ENCODE assay signal across 15 cellular contexts in the genomic region with DNA sequence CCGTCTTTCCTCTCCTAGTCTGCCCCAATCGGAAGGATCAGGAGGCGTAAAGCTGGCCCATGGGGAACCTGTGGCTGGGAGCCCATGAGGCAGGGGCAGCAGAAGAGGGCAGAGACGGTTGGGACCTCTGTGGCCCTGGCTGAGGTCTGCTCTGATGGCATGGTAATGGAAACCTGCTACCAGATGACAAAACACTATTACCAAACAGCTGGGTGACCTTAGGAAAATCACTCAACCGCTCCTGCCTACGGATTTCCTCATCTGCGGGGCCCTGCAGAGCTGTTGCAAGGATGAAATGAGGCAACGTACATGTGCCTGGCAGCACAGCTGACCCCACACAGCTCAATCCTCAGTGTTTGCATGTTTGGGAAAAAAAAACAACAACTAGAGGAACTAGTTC. TPM values are rescaled to one million over a fixed set of nuclear protein-coding genes. Genes with fewer than 3 reads are reported as not detected.
DNase-seq lines count a peak whose midpoint lies in the region; ATAC-seq and TF ChIP-seq lines count a peak whose summit lies in the region.
"Had no signal": no experiment of that assay in that cellular context is flagged by ENCODE, and none has a peak within 500 bp of the region (broad histone marks: within the 10 kb centered on the region; RNA-seq: fewer than 3 reads in every experiment).

No MANE protein-coding gene starts in this region.

- H3K27me3 ChIP-seq in Caco-2 (replicated peaks; ENCODE audit: control insufficient read depth, insufficient read depth, low read length) (no peaks in the 10 kb centered on the region), prostate gland (replicated peaks; ENCODE audit: insufficient read depth) (no peaks in the 10 kb centered on the region)

- POLR2A ChIA-PET in Caco-2 (lab: Charles Lee): interaction anchor here (0.7 to 1.2 kb wide), 2 partner anchors 64 to 82 kb away, joined by 3 to 5 read pairs; a partner anchor contains a TSS

- H3K4me1 ChIP-seq in Caco-2 (peaks cover 15% of the 10 kb centered on the region), prostate gland (replicated peaks) (peaks cover 7% of the 10 kb centered on the region)

- H3K27me3 Mint-ChIP-seq in Caco-2 (ENCODE audit: insufficient read depth, unreplicated experiment) (no peaks in the 10 kb centered on the region), osteocyte (ENCODE audit: unreplicated experiment) (no peaks in the 10 kb centered on the region)
- H3K27me3 Mint-ChIP-seq in dendritic cell treated with granulocyte-macrophage colony-stimulating factor and Interleukin-4, amounts not matched to agents 40 ng/mL and 50 ng/mL, for 4 days: peaks cover 2% of the 10 kb centered on the region
- H3K27me3 Mint-ChIP-seq: IgD-negative memory B cell had no signal

- H3K36me3 ChIP-seq in Caco-2 (ENCODE audit: control insufficient read depth, insufficient read depth, low read length): no peaks in the 10 kb centered on the region; the same call in none of the 2 replicates
- peaks cover 0 to 7% of the 10 kb centered on the region in 2 donors for H3K36me3 ChIP-seq in prostate gland

- H3K27ac Mint-ChIP-seq in Caco-2 (ENCODE audit: unreplicated experiment): no peak overlapping the region
- H3K27ac Mint-ChIP-seq in dendritic cell treated with granulocyte-macrophage colony-stimulating factor and Interleukin-4, amounts not matched to agents 40 ng/mL and 50 ng/mL, for 4 days: peak overlapping the region; percentile 88
- no peak overlapping the region for H3K27ac Mint-ChIP-seq in osteocyte (ENCODE audit: unreplicated experiment)
- H3K27ac Mint-ChIP-seq: IgD-negative memory B cell had no signal

- H3K4me3 ChIP-seq in Caco-2 (ENCODE audit: low read depth, low read length): no peak overlapping the region
- no peak overlapping the region for H3K4me3 ChIP-seq in prostate gland
- H3K4me3 ChIP-seq: left ventricle myocardium inferior had no signal

- peaks cover 5% of the 10 kb centered on the region for H3K4me1 Mint-ChIP-seq in Caco-2 (ENCODE audit: low read depth, unreplicated experiment)
- H3K4me1 Mint-ChIP-seq in dendritic cell treated with granulocyte-macrophage colony-stimulating factor and Interleukin-4, amounts not matched to agents 40 ng/mL and 50 ng/mL, for 4 days (ENCODE audit: low read depth): peaks cover 69% of the 10 kb centered on the region
- H3K4me1 Mint-ChIP-seq in osteocyte (ENCODE audit: unreplicated experiment): peaks cover 11% of the 10 kb centered on the region

- 81% methylated on average over 8 of the region's 8 CpGs for WGBS in prostate gland

- DNase-seq in Caco-2 (peak; percentile 31 to 53), NOMO-1 treated with dmso at 0.1 percent for 144 hours (lab: John Stamatoyannopoulos, UW; ENCODE audit: unreplicated experiment) (peak; percentile 94), osteocyte (ENCODE audit: extremely low spot score, unreplicated experiment) (peak; percentile 70), middle frontal gyrus (ENCODE audit: extremely low spot score, low spot score) (no peak), prostate gland (ENCODE audit: low spot score) (no peak)
- DNase-seq in stimulated activated CD4-positive, alpha-beta T cell treated with anti-CD3 and anti-CD28 coated beads, Interleukin-12 subunit alpha, Interleukin-12 subunit beta, amount 100 ng/mL, for 4 hours: no peak
- DNase-seq: activated naive CD4-positive, alpha-beta T cell treated with Interleukin-2 at 50 U/mL for 16 hours; cortex of kidney; left ventricle myocardium inferior; NCI-H2227 treated with DMSO at 0.1 percent for 48 hours; SHP77 had no signal

- H3K4me3 Mint-ChIP-seq in Caco-2 (ENCODE audit: unreplicated experiment) (no peak overlapping the region), osteocyte (ENCODE audit: unreplicated experiment) (no peak overlapping the region)
- H3K4me3 Mint-ChIP-seq in dendritic cell treated with granulocyte-macrophage colony-stimulating factor and Interleukin-4, amounts not matched to agents 40 ng/mL and 50 ng/mL, for 4 days: peak overlapping the region; percentile 51

- H3K36me3 Mint-ChIP-seq in Caco-2 (ENCODE audit: insufficient read depth, unreplicated experiment): peaks cover 26% of the 10 kb centered on the region
- peaks cover 55% of the 10 kb centered on the region for H3K36me3 Mint-ChIP-seq in dendritic cell treated with granulocyte-macrophage colony-stimulating factor and Interleukin-4, amounts not matched to agents 40 ng/mL and 50 ng/mL, for 4 days (ENCODE audit: low read depth)
- H3K36me3 Mint-ChIP-seq in osteocyte (ENCODE audit: unreplicated experiment): peaks cover 9% of the 10 kb centered on the region

- TF ChIP-seq POLR2A in prostate gland (IDR thresholded peaks at IDR 0.05): no peak

- TF ChIP-seq CTCF in Caco-2 (IDR thresholded peaks at IDR 0.05; ENCODE audit: insufficient read depth in 1 of 2, low read depth in 1 of 2, low read length in 1 of 2, severe bottlenecking in 1 of 2, unreplicated experiment in 1 of 2) (no peak), osteocyte (IDR thresholded peaks at IDR 0.05) (no peak), prostate gland (IDR thresholded peaks at IDR 0.05) (no peak)

- CTCF ChIA-PET in Caco-2 (lab: Charles Lee): interaction anchor here (0.7 to 1.3 kb wide), 2 partner anchors 8 to 112 kb away, joined by 3 to 5 read pairs; a partner anchor contains a TSS

- intact Hi-C loops in Caco-2 (cut with micrococcal nuclease; ENCODE audit: unreplicated experiment) (no loop called here), prostate gland (cut with DNase I) (loop anchor here (10.0 kb wide), 1 partner anchor 151 kb away; no protein-coding TSS in a partner anchor)
- intact Hi-C loops in dendritic cell treated with granulocyte-macrophage colony-stimulating factor and Interleukin-4, amounts not matched to agents 40 ng/mL and 50 ng/mL, for 4 days (cut with micrococcal nuclease): no loop called here

- H3K27ac ChIP-seq in prostate gland: no peak overlapping the region
- H3K27ac ChIP-seq: left ventricle myocardium inferior had no signal

- H3K9me3 Mint-ChIP-seq in Caco-2 (ENCODE audit: unreplicated experiment): no peaks in the 10 kb centered on the region
- H3K9me3 Mint-ChIP-seq in dendritic cell treated with granulocyte-macrophage colony-stimulating factor and Interleukin-4, amounts not matched to agents 40 ng/mL and 50 ng/mL, for 4 days: no peaks in the 10 kb centered on the region
- H3K9me3 Mint-ChIP-seq in osteocyte (ENCODE audit: unreplicated experiment): no peaks in the 10 kb centered on the region
- H3K9me3 Mint-ChIP-seq: IgD-negative memory B cell had no signal

- no TSS peak for BruUV-seq in Caco-2 (replicated peaks; lab: Mats Ljungman, UMichigan)

- ATAC-seq in GM18502 (IDR thresholded peaks at IDR 0.05; ENCODE audit: poor library complexity, unreplicated experiment): no peak
- ATAC-seq: activated CD4-positive, CD25-positive, alpha-beta regulatory T cell treated with anti-CD3 and anti-CD28 coated beads, Interleukin-2, amount 50 U/mL, for 24 hours had no signal

- H3K9me3 ChIP-seq in Caco-2 (no peaks in the 10 kb centered on the region), prostate gland (no peaks in the 10 kb centered on the region)
- H3K9me3 ChIP-seq: left ventricle myocardium inferior had no signal

RNA-seq across cellular contexts. Expression of a gene that starts 4.6 kb away (rescaled TPM):
- total RNA-seq in Caco-2 (2022): 18.2 and 19.3 TPM in 2 replicates
- total RNA-seq in osteocyte: 19.0 and 21.0 TPM in 2 replicates
- 10 to 100 TPM; 15.4 to 18.8 TPM for total RNA-seq in prostate gland

RNA-seq across cellular contexts. Expression of a gene that starts 10.7 kb away (rescaled TPM):
- total RNA-seq in Caco-2 (2022) (19.5 and 21.2 TPM in 2 replicates), osteocyte (not detected in 2 replicates), prostate gland (1 to 10 TPM; 2.7 to 8.5 TPM)
- total RNA-seq: left ventricle myocardium inferior had no signal

RNA-seq across cellular contexts. Expression of a gene that starts 55.6 kb away (rescaled TPM):
- 66.7 and 76.4 TPM in 2 replicates for total RNA-seq in Caco-2 (2022)
- total RNA-seq in osteocyte: 54.2 and 55.6 TPM in 2 replicates
- 100 to 1,000 TPM in 1 of 2 donors, 10 to 100 TPM in 1; 78.0 to 166 TPM for total RNA-seq in prostate gland

RNA-seq across cellular contexts. Expression of a gene that starts 57.6 kb away (rescaled TPM):
- not detected in 2 replicates for total RNA-seq in Caco-2 (2022)
- 4.0 and 4.1 TPM in 2 replicates for total RNA-seq in osteocyte
- under 1 TPM in 1 of 2 donors, not detected in 1; 0.91 TPM for total RNA-seq in prostate gland
- total RNA-seq: left ventricle myocardium inferior had no signal

Comparison
In these comparisons a context has a peak if more than half of its experiments do, and no peak if none do; other contexts are left out.
1. DNase-seq: peak in Caco-2 (2 of 2), NOMO-1 treated with dmso at 0.1 percent for 144 hours (single experiment) and osteocyte (single experiment); none in middle frontal gyrus (single experiment), stimulated activated CD4-positive, alpha-beta T cell treated with anti-CD3 and anti-CD28 coated beads, Interleukin-12 subunit alpha, Interleukin-12 subunit beta, amount 100 ng/mL, for 4 hours (single experiment) and prostate gland (single experiment).